ENCODE assay signal across 8 cellular contexts in the genomic region with DNA sequence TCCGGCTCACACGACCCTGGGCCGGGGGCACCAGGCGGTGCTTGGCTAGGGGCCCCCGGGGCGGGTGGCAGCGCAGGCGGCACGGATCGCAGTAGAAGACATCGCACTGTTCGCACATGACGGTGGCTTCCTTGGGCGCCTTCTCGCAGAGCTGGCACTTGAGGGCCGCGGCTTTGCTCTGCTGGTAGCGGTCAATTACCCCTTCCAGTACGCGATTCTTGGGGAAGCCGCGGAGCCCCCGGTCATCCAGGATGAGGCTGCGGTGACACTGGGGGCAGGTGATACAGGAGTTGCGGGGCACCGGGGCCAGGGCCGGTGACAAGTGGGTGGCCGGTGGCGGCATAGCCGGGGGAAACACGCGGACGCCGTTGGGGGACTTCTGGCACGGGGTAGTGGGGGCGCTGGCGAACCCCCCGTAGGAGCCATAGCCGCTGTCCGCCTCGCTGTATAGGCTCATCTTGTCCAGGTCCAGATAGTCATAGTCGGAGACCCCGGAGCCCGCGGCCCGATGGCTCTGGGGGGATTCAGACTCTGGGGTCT. TPM values are rescaled to one million over a fixed set of nuclear protein-coding genes. Genes with fewer than 3 reads are reported as not detected.
DNase-seq lines count a peak whose midpoint lies in the region; ATAC-seq, FAIRE-seq and TF ChIP-seq lines count a peak whose summit lies in the region.

No MANE protein-coding gene starts in this region.

- in situ Hi-C loops in KBM-7 (cut with MboI; ENCODE audit: low pct_unique_long_range_greater_than_20kb, low sequenced_read_pairs) = no loop called here

- TF ChIP-seq CTCF in foreskin fibroblast (IDR thresholded peaks at IDR 0.05; ENCODE audit: low read depth, low read length) (no peak), pancreas (IDR thresholded peaks at IDR 0.05) (no peak)

- WGBS in pancreas, 2 donors = 2 to 3% methylated on average over 46 of the region's 46 CpGs

- CTCF ChIA-PET in activated CD8-positive, alpha-beta memory T cell treated with anti-CD3 and anti-CD28 coated beads, Interleukin-2, amount 10 ng/mL, durations not matched to agents 7 days and 5 days (lab: Charles Lee) = interaction anchor here (1.1 to 1.8 kb wide), 9 partner anchors 10 to 685 kb away, joined by 3 to 8 read pairs (median 4); a partner anchor contains a TSS

- DNase-seq in CD4-positive, CD25-positive, alpha-beta regulatory T cell = peak in 2 of 3 donors; percentile 11 to 32
- DNase-seq in activated CD8-positive, alpha-beta memory T cell treated with anti-CD3 and anti-CD28 coated beads, Interleukin-2, amount 10 ng/mL, durations not matched to agents 7 days and 5 days = peak; percentile 54
- DNase-seq in foreskin fibroblast (peak in 1 of 2 donors; percentile 20), pancreas (peak in 4 of 6 donors; percentile 16 to 81 (median 40)), T-helper 9 cell (no peak), GM19239 (ENCODE audit: insufficient read length, low spot score) (no peak), KBM-7 (no peak)

- H3K9me3 ChIP-seq in CD4-positive, CD25-positive, alpha-beta regulatory T cell (ENCODE audit: control insufficient read depth in 2 of 2, low read length in 2 of 2) = no peaks in the 10 kb centered on the region
- no peaks in the 10 kb centered on the region for H3K9me3 ChIP-seq in pancreas

- ATAC-seq in CD4-positive, CD25-positive, alpha-beta regulatory T cell (ENCODE audit: low read depth in 2 of 2) = no peak
- ATAC-seq in HG03378 (IDR thresholded peaks at IDR 0.05; ENCODE audit: unreplicated experiment) = peak; percentile 4
- no peak for ATAC-seq in activated CD8-positive, alpha-beta memory T cell treated with anti-CD3 and anti-CD28 coated beads, Interleukin-2, amount 10 ng/mL, durations not matched to agents 7 days and 5 days
- peak in 1 of 4 donors; percentile 7 for ATAC-seq in pancreas

- peaks cover 22% of the 10 kb centered on the region for H3K27me3 ChIP-seq in CD4-positive, CD25-positive, alpha-beta regulatory T cell (ENCODE audit: control insufficient read depth, insufficient read depth, low read length)
- peaks cover 0 to 22% (median 0%) of the 10 kb centered on the region in 4 donors for H3K27me3 ChIP-seq in pancreas

- H3K27me3 Mint-ChIP-seq in CD4-positive, CD25-positive, alpha-beta regulatory T cell = peaks cover 53% of the 10 kb centered on the region
- peaks cover 45% of the 10 kb centered on the region for H3K27me3 Mint-ChIP-seq in activated CD8-positive, alpha-beta memory T cell treated with anti-CD3 and anti-CD28 coated beads, Interleukin-2, amount 10 ng/mL, durations not matched to agents 7 days and 5 days

- H3K27ac Mint-ChIP-seq in CD4-positive, CD25-positive, alpha-beta regulatory T cell = no peak overlapping the region
- peak overlapping the region; percentile 36 for H3K27ac Mint-ChIP-seq in activated CD8-positive, alpha-beta memory T cell treated with anti-CD3 and anti-CD28 coated beads, Interleukin-2, amount 10 ng/mL, durations not matched to agents 7 days and 5 days

- no peaks in the 10 kb centered on the region for H3K36me3 Mint-ChIP-seq in CD4-positive, CD25-positive, alpha-beta regulatory T cell
- H3K36me3 Mint-ChIP-seq in activated CD8-positive, alpha-beta memory T cell treated with anti-CD3 and anti-CD28 coated beads, Interleukin-2, amount 10 ng/mL, durations not matched to agents 7 days and 5 days = no peaks in the 10 kb centered on the region

- H3K4me1 ChIP-seq in CD4-positive, CD25-positive, alpha-beta regulatory T cell (ENCODE audit: control insufficient read depth, insufficient read depth, low read length, poor library complexity, severe bottlenecking) = peaks cover 23% of the 10 kb centered on the region
- H3K4me1 ChIP-seq in pancreas = peaks cover 0 to 11% (median 7%) of the 10 kb centered on the region in 3 donors

- H3K27ac ChIP-seq in CD4-positive, CD25-positive, alpha-beta regulatory T cell (ENCODE audit: insufficient read depth, low read length, poor library complexity, severe bottlenecking) = no peak overlapping the region
- no peak overlapping the region for H3K27ac ChIP-seq in pancreas

- intact Hi-C loops in pancreas (cut with DNase I) = no loop called here

- H3K36me3 ChIP-seq in CD4-positive, CD25-positive, alpha-beta regulatory T cell (ENCODE audit: control insufficient read depth, insufficient read depth, low read length) = no peaks in the 10 kb centered on the region
- no peaks in the 10 kb centered on the region for H3K36me3 ChIP-seq in pancreas

- H3K9me3 Mint-ChIP-seq in CD4-positive, CD25-positive, alpha-beta regulatory T cell = no peaks in the 10 kb centered on the region
- H3K9me3 Mint-ChIP-seq in activated CD8-positive, alpha-beta memory T cell treated with anti-CD3 and anti-CD28 coated beads, Interleukin-2, amount 10 ng/mL, durations not matched to agents 7 days and 5 days (ENCODE audit: low read depth) = no peaks in the 10 kb centered on the region

- peak overlapping the region; percentile 54 for H3K4me3 ChIP-seq in CD4-positive, CD25-positive, alpha-beta regulatory T cell (ENCODE audit: low read depth, low read length)
- H3K4me3 ChIP-seq in foreskin fibroblast (ENCODE audit: low read depth in 1 of 2, low read length in 2 of 2) (peak overlapping the region; percentile 49 to 58), pancreas (peak overlapping the region; percentile 52 to 91 (median 68))

- peaks cover 0 to 25% (median 3%) of the 10 kb centered on the region in 4 donors for H3K4me1 Mint-ChIP-seq in CD4-positive, CD25-positive, alpha-beta regulatory T cell
- peaks cover 17% of the 10 kb centered on the region for H3K4me1 Mint-ChIP-seq in activated CD8-positive, alpha-beta memory T cell treated with anti-CD3 and anti-CD28 coated beads, Interleukin-2, amount 10 ng/mL, durations not matched to agents 7 days and 5 days

- FAIRE-seq in pancreas (lab: Jason Lieb, UNC) = no peak
- no peak for FAIRE-seq in GM19239 (lab: Jason Lieb, UNC)

- peak overlapping the region; percentile 89 to 94 (median 92) for H3K4me3 Mint-ChIP-seq in CD4-positive, CD25-positive, alpha-beta regulatory T cell
- peak overlapping the region; percentile 79 for H3K4me3 Mint-ChIP-seq in activated CD8-positive, alpha-beta memory T cell treated with anti-CD3 and anti-CD28 coated beads, Interleukin-2, amount 10 ng/mL, durations not matched to agents 7 days and 5 days

RNA-seq across cellular contexts. Expression of a gene that starts 0.6 kb away (rescaled TPM):
- total RNA-seq in CD4-positive, CD25-positive, alpha-beta regulatory T cell = 0.12 TPM
- under 1 TPM in 3 of 4 donors, not detected in 1; 0.11 to 0.52 (median 0.17) TPM for polyA plus RNA-seq in CD4-positive, CD25-positive, alpha-beta regulatory T cell
- total RNA-seq in activated CD8-positive, alpha-beta memory T cell treated with anti-CD3 and anti-CD28 coated beads, Interleukin-2, amount 10 ng/mL, durations not matched to agents 7 days and 5 days = under 1 TPM; 0.56 to 0.79 TPM
- total RNA-seq in pancreas = under 1 TPM; 0.25 to 0.95 (median 0.63) TPM
- 1 to 10 TPM; 1.1 to 3.4 TPM for polyA plus RNA-seq in pancreas

Comparison
In these comparisons a context has a peak if more than half of its experiments do, and no peak if none do; other contexts are left out.
1. DNase-seq: peak in CD4-positive, CD25-positive, alpha-beta regulatory T cell (2 of 3), activated CD8-positive, alpha-beta memory T cell treated with anti-CD3 and anti-CD28 coated beads, Interleukin-2, amount 10 ng/mL, durations not matched to agents 7 days and 5 days (single experiment) and pancreas (4 of 6); none in T-helper 9 cell (single experiment), GM19239 (single experiment) and KBM-7 (single experiment).
2. Peak in every context shown above with its lines, with median percentiles within 50 percentile points of each other: H3K4me3 ChIP-seq.